ENCODE assay signal across 9 cellular contexts in the genomic region with DNA sequence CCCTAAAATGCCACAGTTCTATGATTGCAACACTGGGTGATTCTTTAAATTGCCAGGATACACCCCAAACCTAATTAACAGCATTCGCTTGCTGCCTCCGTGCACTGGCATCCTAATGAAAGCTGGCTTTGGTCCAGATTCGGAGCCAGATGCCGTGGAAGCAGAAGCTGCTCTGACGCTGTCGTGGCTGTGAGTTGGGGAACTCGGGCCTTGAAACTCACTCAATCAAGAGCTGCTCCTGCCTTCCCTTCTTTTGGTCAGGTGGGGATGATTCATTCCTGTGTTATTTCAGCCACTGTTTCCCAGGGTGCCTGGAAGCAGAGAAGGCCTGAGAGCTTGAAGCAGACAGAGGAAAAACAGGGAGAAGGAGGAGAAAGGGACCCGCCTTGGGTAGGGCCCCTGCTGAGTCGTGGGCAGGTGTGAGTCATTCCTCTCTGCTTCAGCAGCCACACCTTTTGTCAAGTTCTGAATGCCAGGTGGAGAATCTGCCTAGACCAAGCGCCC. TPM values are rescaled to one million over a fixed set of nuclear protein-coding genes. Genes with fewer than 3 reads are reported as not detected.
DNase-seq lines count a peak whose midpoint lies in the region; ATAC-seq and TF ChIP-seq lines count a peak whose summit lies in the region.
"Had no signal": no experiment of that assay in that cellular context is flagged by ENCODE, and none has a peak within 500 bp of the region (broad histone marks: within the 10 kb centered on the region; RNA-seq: fewer than 3 reads in every experiment).

No MANE protein-coding gene starts in this region.

- in situ Hi-C loops in brain microvascular endothelial cell (cut with HindIII; ENCODE audit: low pct_ligation_motif_present, low sequenced_read_pairs) = no loop called here

- no peak for TF ChIP-seq EP300 in sigmoid colon (IDR thresholded peaks at IDR 0.05)

- POLR2A ChIA-PET in activated CD4-positive, alpha-beta T cell treated with anti-CD3 and anti-CD28 coated beads for 36 hours (lab: Charles Lee) = no interaction called here

- H3K27ac ChIP-seq in brain microvascular endothelial cell = no peak overlapping the region
- H3K27ac ChIP-seq in lung (ENCODE audit: low read depth in 1 of 2, low read length in 1 of 2) = peak overlapping the region in 1 of 2 donors; percentile 28
- no peak overlapping the region for H3K27ac ChIP-seq in sigmoid colon
- H3K27ac ChIP-seq: C4-2B had no signal

- peaks cover 15% of the 10 kb centered on the region for H3K27me3 Mint-ChIP-seq in activated CD4-positive, alpha-beta T cell treated with anti-CD3 and anti-CD28 coated beads for 36 hours

- H3K27me3 ChIP-seq in brain microvascular endothelial cell (replicated peaks) (no peaks in the 10 kb centered on the region), lung (ENCODE audit: control insufficient read depth, insufficient read depth) (no peaks in the 10 kb centered on the region), sigmoid colon (no peaks in the 10 kb centered on the region)

- intact Hi-C loops in activated CD4-positive, alpha-beta T cell treated with anti-CD3 and anti-CD28 coated beads for 36 hours (cut with DNase I, micrococcal nuclease) = no loop called here
- intact Hi-C loops in sigmoid colon (cut with DNase I) = no loop called here

- peak; percentile 55 for DNase-seq in activated CD4-positive, alpha-beta T cell treated with anti-CD3 and anti-CD28 coated beads for 36 hours
- no peak for DNase-seq in activated CD4-positive, alpha-beta T cell treated with anti-CD3 and anti-CD28 coated beads for 4 hours
- DNase-seq in NCI-H2171 (lab: John Stamatoyannopoulos, UW) = peak; percentile 83
- DNase-seq in brain microvascular endothelial cell = peak; percentile 85
- DNase-seq in lung (ENCODE audit: low spot score) = peak; percentile 41
- no peak for DNase-seq in sigmoid colon

- WGBS in lung, 2 donors = 34 to 51% methylated on average over 10 of the region's 10 CpGs
- WGBS in sigmoid colon, 2 donors = 10 to 48% methylated on average over 10 of the region's 10 CpGs

- H3K9me3 ChIP-seq in lung (ENCODE audit: control insufficient read depth in 2 of 2, insufficient read depth in 1 of 2, low read length in 1 of 2) (no peaks in the 10 kb centered on the region), sigmoid colon (no peaks in the 10 kb centered on the region)

- no peaks in the 10 kb centered on the region for H3K4me1 ChIP-seq in lung (ENCODE audit: control insufficient read depth in 2 of 2, insufficient read depth in 2 of 2, low read length in 2 of 2)
- no peaks in the 10 kb centered on the region for H3K4me1 ChIP-seq in sigmoid colon

- no peak overlapping the region for H3K27ac Mint-ChIP-seq in activated CD4-positive, alpha-beta T cell treated with anti-CD3 and anti-CD28 coated beads for 36 hours

- CTCF ChIA-PET in activated CD4-positive, alpha-beta T cell treated with anti-CD3 and anti-CD28 coated beads for 36 hours (lab: Charles Lee) = no interaction called here

- no peaks in the 10 kb centered on the region for H3K36me3 Mint-ChIP-seq in activated CD4-positive, alpha-beta T cell treated with anti-CD3 and anti-CD28 coated beads for 36 hours (ENCODE audit: low read depth)

- no peaks in the 10 kb centered on the region for H3K9me3 Mint-ChIP-seq in activated CD4-positive, alpha-beta T cell treated with anti-CD3 and anti-CD28 coated beads for 36 hours (ENCODE audit: low read depth)

- peaks cover 4% of the 10 kb centered on the region for H3K4me1 Mint-ChIP-seq in activated CD4-positive, alpha-beta T cell treated with anti-CD3 and anti-CD28 coated beads for 36 hours

- no peak overlapping the region for H3K4me3 ChIP-seq in brain microvascular endothelial cell (ENCODE audit: low read depth, low read length)
- H3K4me3 ChIP-seq in lung = no peak overlapping the region
- H3K4me3 ChIP-seq in sigmoid colon = no peak overlapping the region

- no peak for TF ChIP-seq CTCF in brain microvascular endothelial cell (IDR thresholded peaks at IDR 0.05; ENCODE audit: low read depth, low read length, missing control alignments)
- no peak for TF ChIP-seq CTCF in lung (IDR thresholded peaks at IDR 0.05; ENCODE audit: control extremely low read depth, extremely low read depth)
- TF ChIP-seq CTCF in sigmoid colon (IDR thresholded peaks at IDR 0.05) = no peak

- H3K36me3 ChIP-seq in brain microvascular endothelial cell (replicated peaks) (no peaks in the 10 kb centered on the region), lung (ENCODE audit: control insufficient read depth in 2 of 2, insufficient read depth in 2 of 2, low read length in 2 of 2) (no peaks in the 10 kb centered on the region), sigmoid colon (no peaks in the 10 kb centered on the region)

- H3K4me3 Mint-ChIP-seq in activated CD4-positive, alpha-beta T cell treated with anti-CD3 and anti-CD28 coated beads for 36 hours = no peak overlapping the region

- peak; percentile 74 for ATAC-seq in activated CD4-positive, alpha-beta T cell treated with anti-CD3 and anti-CD28 coated beads for 36 hours
- ATAC-seq in lung (ENCODE audit: insufficient read depth, low FRiP score) = peak; percentile 53
- ATAC-seq in HG02884 (IDR thresholded peaks at IDR 0.05; ENCODE audit: unreplicated experiment) = no peak
- no peak for ATAC-seq in GM21528 (IDR thresholded peaks at IDR 0.05; ENCODE audit: low FRiP score, unreplicated experiment)

- no peak for TF ChIP-seq POLR2A in sigmoid colon (IDR thresholded peaks at IDR 0.05)

RNA-seq across cellular contexts. Expression of a gene that starts 36.2 kb away (rescaled TPM):
- total RNA-seq in activated CD4-positive, alpha-beta T cell treated with anti-CD3 and anti-CD28 coated beads for 36 hours = under 1 TPM; 0.05 to 0.09 TPM
- 10 to 100 TPM; 30.2 to 73.2 TPM for total RNA-seq in lung
- 1 to 10 TPM; 2.9 to 8.6 TPM for polyA plus RNA-seq in lung
- 1 to 10 TPM; 4.2 to 5.0 (median 5.0) TPM for total RNA-seq in sigmoid colon
- 10 to 100 TPM; 39.0 to 61.3 (median 42.4) TPM for polyA plus RNA-seq in sigmoid colon

Comparison
In these comparisons a context has a peak if more than half of its experiments do, and no peak if none do; other contexts are left out.
1. DNase-seq: peak in activated CD4-positive, alpha-beta T cell treated with anti-CD3 and anti-CD28 coated beads for 36 hours (single experiment), NCI-H2171 (single experiment), brain microvascular endothelial cell (single experiment) and lung (single experiment); none in activated CD4-positive, alpha-beta T cell treated with anti-CD3 and anti-CD28 coated beads for 4 hours (0 of 2) and sigmoid colon (single experiment).
2. ATAC-seq: peak in activated CD4-positive, alpha-beta T cell treated with anti-CD3 and anti-CD28 coated beads for 36 hours (single experiment) and lung (single experiment); none in HG02884 (single experiment) and GM21528 (single experiment).
3. RNA of a gene that starts 36.2 kb away (total RNA-seq): 30.2 to 73.2 TPM in lung; 4.2 to 5.0 TPM in sigmoid colon and 0.05 to 0.09 TPM in activated CD4-positive, alpha-beta T cell treated with anti-CD3 and anti-CD28 coated beads for 36 hours; every median in the first group is over 4 times any median in the second.